Comparison of ENCODE assay signal across 8 cellular contexts in the genomic region with DNA sequence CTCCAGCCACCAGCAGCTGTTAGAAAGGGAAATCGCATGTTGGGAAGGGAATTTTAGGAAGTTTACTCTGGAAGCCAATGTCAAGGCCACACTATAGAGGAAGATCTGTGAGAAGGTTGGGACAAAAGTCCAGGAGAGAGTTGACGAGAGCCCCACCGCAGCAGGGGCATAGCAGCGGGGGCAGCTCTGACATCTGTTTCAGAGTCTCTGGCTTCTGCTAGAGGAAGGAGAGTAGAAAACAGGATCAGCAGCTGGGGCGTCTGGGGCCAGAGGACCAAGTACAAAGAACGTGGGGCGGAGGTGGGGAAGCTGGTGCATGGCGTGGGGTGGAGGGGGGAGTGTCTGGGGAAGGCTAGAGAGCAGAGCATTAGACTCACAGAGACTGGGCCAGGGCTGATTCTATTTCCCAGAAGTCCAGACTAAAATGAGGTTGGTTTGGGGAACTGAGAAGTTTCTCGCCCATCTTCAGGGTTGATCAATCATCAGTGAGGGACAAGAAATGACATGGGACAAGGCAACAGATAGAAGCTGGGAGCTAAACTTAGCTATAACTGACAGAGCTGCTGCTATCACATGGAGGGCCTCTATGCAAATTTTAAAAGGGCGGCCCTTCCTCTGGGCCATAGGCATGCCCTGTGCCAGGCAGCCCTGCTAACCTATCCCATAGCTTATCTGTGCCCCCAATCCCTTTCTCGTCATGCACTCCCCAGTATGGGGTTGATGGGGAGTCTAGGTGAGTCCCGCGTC. TPM values are rescaled to one million over a fixed set of nuclear protein-coding genes. Genes with fewer than 3 reads are reported as not detected.
A peak's percentile ranks its signal among the peaks of the same experiment; 100 is the strongest.
DNase-seq lines count a peak whose midpoint lies in the region; ATAC-seq and TF ChIP-seq lines count a peak whose summit lies in the region.

No MANE protein-coding gene starts in this region.

- no peak for TF ChIP-seq CTCF in GM13977 (IDR thresholded peaks at IDR 0.05; ENCODE audit: extremely low read depth, insufficient read depth, missing control alignments)

- H3K4me1 ChIP-seq in mesodermal cell (ENCODE audit: control insufficient read depth, insufficient read depth, low read length, poor library complexity, severe bottlenecking) = no peaks in the 10 kb centered on the region

- peak overlapping the region; percentile 75 for H3K4me3 ChIP-seq in mesodermal cell (ENCODE audit: extremely low read depth, insufficient read depth, low read length, poor library complexity, severe bottlenecking)

- H3K9me3 Mint-ChIP-seq in activated naive CD8-positive, alpha-beta T cell treated with anti-CD3 and anti-CD28 coated beads, Interleukin-2, amount 10 ng/mL, durations not matched to agents 7 days and 5 days = no peaks in the 10 kb centered on the region

- in situ Hi-C loops in GM13977 (cut with MboI; ENCODE audit: low pct_unique_long_range_greater_than_20kb, low sequenced_read_pairs, unreplicated experiment) = no loop called here

- H3K36me3 ChIP-seq in mesodermal cell (ENCODE audit: control insufficient read depth, insufficient read depth, low read length) = peaks cover 7% of the 10 kb centered on the region

- H3K27me3 Mint-ChIP-seq in activated naive CD8-positive, alpha-beta T cell treated with anti-CD3 and anti-CD28 coated beads, Interleukin-2, amount 10 ng/mL, durations not matched to agents 7 days and 5 days = no peaks in the 10 kb centered on the region

- ATAC-seq in GM21381 (IDR thresholded peaks at IDR 0.05; ENCODE audit: unreplicated experiment) (peak; percentile 45), HG03571 (IDR thresholded peaks at IDR 0.05; ENCODE audit: unreplicated experiment) (peak; percentile 50)
- ATAC-seq in activated naive CD8-positive, alpha-beta T cell treated with anti-CD3 and anti-CD28 coated beads, Interleukin-2, amount 10 ng/mL, durations not matched to agents 7 days and 5 days (ENCODE audit: low read depth) = no peak

- H3K4me1 Mint-ChIP-seq in activated naive CD8-positive, alpha-beta T cell treated with anti-CD3 and anti-CD28 coated beads, Interleukin-2, amount 10 ng/mL, durations not matched to agents 7 days and 5 days = peaks cover 20% of the 10 kb centered on the region

- peaks cover 5% of the 10 kb centered on the region for H3K36me3 Mint-ChIP-seq in activated naive CD8-positive, alpha-beta T cell treated with anti-CD3 and anti-CD28 coated beads, Interleukin-2, amount 10 ng/mL, durations not matched to agents 7 days and 5 days

- peak overlapping the region; percentile 99 for H3K4me3 Mint-ChIP-seq in activated naive CD8-positive, alpha-beta T cell treated with anti-CD3 and anti-CD28 coated beads, Interleukin-2, amount 10 ng/mL, durations not matched to agents 7 days and 5 days

- 82 to 90% methylated on average over 12 of the region's 13 CpGs for WGBS in mesodermal cell (ENCODE audit: insufficient coverage in 2 of 2), 2 experiments

- no peaks in the 10 kb centered on the region for H3K9me3 ChIP-seq in mesodermal cell (ENCODE audit: control insufficient read depth, low read length)

- H3K27ac ChIP-seq in mesodermal cell (ENCODE audit: low read depth, low read length, severe bottlenecking) = no peak overlapping the region

- peak; percentile 82 for DNase-seq in GM13977 (ENCODE audit: low spot score)
- no peak for DNase-seq in activated naive CD8-positive, alpha-beta T cell treated with anti-CD3 and anti-CD28 coated beads, Interleukin-2, amount 10 ng/mL, durations not matched to agents 7 days and 5 days
- no peak for DNase-seq in putamen (ENCODE audit: low spot score)
- DNase-seq in NCI-H2196 (lab: John Stamatoyannopoulos, UW; ENCODE audit: unreplicated experiment) = no peak
- DNase-seq in NCI-H524 treated with DMSO at 0.1 percent for 48 hours (lab: John Stamatoyannopoulos, UW) = no peak

- POLR2A ChIA-PET in activated naive CD8-positive, alpha-beta T cell treated with anti-CD3 and anti-CD28 coated beads, Interleukin-2, amount 10 ng/mL, durations not matched to agents 7 days and 5 days (lab: Charles Lee) = interaction anchor here (0.8 to 3.1 kb wide), 5 partner anchors 12 to 101 kb away, joined by 3 to 18 read pairs (median 4); a partner anchor contains a TSS

- H3K27ac Mint-ChIP-seq in activated naive CD8-positive, alpha-beta T cell treated with anti-CD3 and anti-CD28 coated beads, Interleukin-2, amount 10 ng/mL, durations not matched to agents 7 days and 5 days = peak overlapping the region; percentile 98

RNA-seq across cellular contexts. Expression of a gene that starts 1.2 kb away (rescaled TPM):
- total RNA-seq in activated naive CD8-positive, alpha-beta T cell treated with anti-CD3 and anti-CD28 coated beads, Interleukin-2, amount 10 ng/mL, durations not matched to agents 7 days and 5 days = 10 to 100 TPM; 23.7 to 25.6 TPM
- 7.3 TPM for polyA plus RNA-seq in mesodermal cell (2013, experiment 1 of 2)
- polyA plus RNA-seq in mesodermal cell (2013, experiment 2 of 2) = 7.3 TPM

RNA-seq across cellular contexts. Expression of a gene that starts 7.9 kb away (rescaled TPM):
- total RNA-seq in activated naive CD8-positive, alpha-beta T cell treated with anti-CD3 and anti-CD28 coated beads, Interleukin-2, amount 10 ng/mL, durations not matched to agents 7 days and 5 days = under 1 TPM; 0.40 to 0.83 TPM
- polyA plus RNA-seq in mesodermal cell (2013, experiment 1 of 2) = not detected
- not detected for polyA plus RNA-seq in mesodermal cell (2013, experiment 2 of 2)

RNA-seq across cellular contexts. Expression of a gene that starts 26.9 kb away (rescaled TPM):
- total RNA-seq in activated naive CD8-positive, alpha-beta T cell treated with anti-CD3 and anti-CD28 coated beads, Interleukin-2, amount 10 ng/mL, durations not matched to agents 7 days and 5 days = 100 to 1,000 TPM; 115 to 117 TPM
- 32.0 TPM for polyA plus RNA-seq in mesodermal cell (2013, experiment 1 of 2)
- 29.9 TPM for polyA plus RNA-seq in mesodermal cell (2013, experiment 2 of 2)

RNA-seq across cellular contexts. Expression of a gene that starts 45.5 kb away (rescaled TPM):
- total RNA-seq in activated naive CD8-positive, alpha-beta T cell treated with anti-CD3 and anti-CD28 coated beads, Interleukin-2, amount 10 ng/mL, durations not matched to agents 7 days and 5 days = 1 to 10 TPM; 2.5 to 4.6 TPM
- 2.7 TPM for polyA plus RNA-seq in mesodermal cell (2013, experiment 1 of 2)
- 2.0 TPM for polyA plus RNA-seq in mesodermal cell (2013, experiment 2 of 2)

RNA-seq across cellular contexts. Expression of a gene that starts 50.8 kb away (rescaled TPM):
- 10 to 100 TPM; 28.1 to 30.1 TPM for total RNA-seq in activated naive CD8-positive, alpha-beta T cell treated with anti-CD3 and anti-CD28 coated beads, Interleukin-2, amount 10 ng/mL, durations not matched to agents 7 days and 5 days
- polyA plus RNA-seq in mesodermal cell (2013, experiment 1 of 2) = 41.2 TPM
- 33.3 TPM for polyA plus RNA-seq in mesodermal cell (2013, experiment 2 of 2)
